13 cellular contexts compared by ENCODE assay signal in the genomic region with DNA sequence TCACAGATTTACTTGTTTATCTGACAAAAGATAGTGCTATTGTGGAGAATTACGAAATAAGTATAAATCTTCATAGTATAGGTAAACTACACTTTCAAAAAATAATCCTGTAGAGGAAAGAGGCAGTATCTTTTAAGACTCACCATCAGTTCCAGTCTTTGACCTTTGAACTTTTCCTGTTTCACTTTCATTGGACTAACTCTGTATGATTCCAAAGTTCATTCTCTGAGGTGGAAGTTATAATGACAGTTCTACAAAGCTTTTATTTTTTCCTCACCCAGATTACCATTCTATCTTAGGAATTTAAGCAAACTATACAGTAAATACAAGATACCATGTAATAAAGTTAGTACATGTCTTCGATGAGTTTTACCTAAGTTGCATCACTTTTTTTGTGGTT.
A peak's percentile ranks its signal among the peaks of the same experiment; 100 is the strongest.
DNase-seq lines count a peak whose midpoint lies in the region; ATAC-seq and TF ChIP-seq lines count a peak whose summit lies in the region.
"Had no signal": no experiment of that assay in that cellular context is flagged by ENCODE, and none has a peak within 500 bp of the region (broad histone marks: within the 10 kb centered on the region; RNA-seq: fewer than 3 reads in every experiment).

No MANE protein-coding gene starts in this region.

- H3K36me3 ChIP-seq in hepatocyte (replicated peaks; ENCODE audit: insufficient read depth, low read depth) (no peaks in the 10 kb centered on the region), liver (ENCODE audit: control insufficient read depth in 4 of 4, insufficient read depth in 3 of 4, low read depth in 1 of 4, low read length in 3 of 4) (no peaks in the 10 kb centered on the region), gastroesophageal sphincter (no peaks in the 10 kb centered on the region), prostate gland (no peaks in the 10 kb centered on the region)

- H3K4me3 ChIP-seq in hepatocyte (no peak overlapping the region), liver (ENCODE audit: low read depth in 1 of 3, low read length in 3 of 3) (no peak overlapping the region), gastroesophageal sphincter (no peak overlapping the region), prostate gland (no peak overlapping the region)
- H3K4me3 ChIP-seq: GM23338, K562 had no signal

- peak; percentile 16 for DNase-seq in DMS53 (lab: John Stamatoyannopoulos, UW)
- DNase-seq in DMS53 treated with DMSO at 0.1 percent for 48 hours (lab: John Stamatoyannopoulos, UW; ENCODE audit: unreplicated experiment): no peak
- peak; percentile 32 for DNase-seq in hepatocyte (ENCODE audit: low spot score)
- no peak for DNase-seq in prostate gland (ENCODE audit: low spot score)
- DNase-seq: CD8-positive, alpha-beta T cell; COR-L47; H7 had no signal

- no peak for TF ChIP-seq RAD21 in liver (IDR thresholded peaks at IDR 0.05)

- H3K9me3 ChIP-seq in hepatocyte (ENCODE audit: low read depth) (no peaks in the 10 kb centered on the region), liver (ENCODE audit: control insufficient read depth in 4 of 4, low read length in 3 of 4) (no peaks in the 10 kb centered on the region), gastroesophageal sphincter (no peaks in the 10 kb centered on the region), prostate gland (no peaks in the 10 kb centered on the region)

- no peak for ATAC-seq in gastroesophageal sphincter
- no peak for ATAC-seq in HG02759 (IDR thresholded peaks at IDR 0.05; ENCODE audit: unreplicated experiment)
- ATAC-seq: CD8-positive, alpha-beta T cell; GM23338; K562 had no signal

- intact Hi-C loops in prostate gland (cut with DNase I): no loop called here

- no peak overlapping the region for H3K4me2 ChIP-seq in hepatocyte
- H3K4me2 ChIP-seq: GM23338 had no signal

- H2AFZ ChIP-seq in hepatocyte: no peak overlapping the region
- H2AFZ ChIP-seq: GM23338 had no signal

- no peaks in the 10 kb centered on the region for H3K79me2 ChIP-seq in hepatocyte

- TF ChIP-seq CTCF in hepatocyte (IDR thresholded peaks at IDR 0.05; ENCODE audit: poor library complexity): no peak
- TF ChIP-seq CTCF in liver (IDR thresholded peaks at IDR 0.05; ENCODE audit: low read depth, low read length, missing input control): no peak
- TF ChIP-seq CTCF in gastroesophageal sphincter (IDR thresholded peaks at IDR 0.05): no peak
- TF ChIP-seq CTCF in prostate gland (IDR thresholded peaks at IDR 0.05): no peak

- TF ChIP-seq POLR2A in gastroesophageal sphincter (IDR thresholded peaks at IDR 0.05) (no peak), prostate gland (IDR thresholded peaks at IDR 0.05) (no peak)

- H3K27me3 ChIP-seq in hepatocyte (no peaks in the 10 kb centered on the region), liver (ENCODE audit: control insufficient read depth in 4 of 4, insufficient read depth in 4 of 4, low read length in 3 of 4) (no peaks in the 10 kb centered on the region), gastroesophageal sphincter (no peaks in the 10 kb centered on the region), prostate gland (replicated peaks; ENCODE audit: insufficient read depth) (no peaks in the 10 kb centered on the region)

- H3K9me2 ChIP-seq in hepatocyte (replicated peaks; ENCODE audit: insufficient read depth): no peaks in the 10 kb centered on the region

- H3K4me1 ChIP-seq in hepatocyte (ENCODE audit: insufficient read depth) (no peaks in the 10 kb centered on the region), liver (ENCODE audit: control insufficient read depth in 4 of 4, insufficient read depth in 4 of 4, low read length in 3 of 4) (no peaks in the 10 kb centered on the region), gastroesophageal sphincter (peaks cover 0 to 10% (median 0%) of the 10 kb centered on the region in 3 donors), prostate gland (replicated peaks) (no peaks in the 10 kb centered on the region)

- no peak for TF ChIP-seq EP300 in gastroesophageal sphincter (IDR thresholded peaks at IDR 0.05)

- no peaks in the 10 kb centered on the region for H4K20me1 ChIP-seq in hepatocyte (ENCODE audit: insufficient read depth, poor library complexity, severe bottlenecking)

- H3K27ac ChIP-seq in hepatocyte (no peak overlapping the region), liver (ENCODE audit: low read depth in 1 of 2, low read length in 2 of 2) (no peak overlapping the region), gastroesophageal sphincter (no peak overlapping the region), prostate gland (no peak overlapping the region)
- H3K27ac ChIP-seq: 22Rv1 had no signal

- 80% methylated on average over 2 of the region's 2 CpGs for WGBS in hepatocyte (ENCODE audit: low lambda C conversion rate, missing lambda C conversion rate)
- 87% methylated on average over 2 of the region's 2 CpGs for WGBS in liver
- WGBS in gastroesophageal sphincter (ENCODE audit: low coverage in 1 of 2), 2 donors: 78 to 86% methylated on average over 2 of the region's 2 CpGs
- WGBS in prostate gland: 90% methylated on average over 2 of the region's 2 CpGs

- no peak overlapping the region for H3K9ac ChIP-seq in liver (ENCODE audit: low read depth in 1 of 2, low read length in 2 of 2)

TF ChIP-seq in liver, 16 proteins besides CTCF, POLR2A, EP300 and RAD21:
- TF ChIP-seq HNF4G (IDR thresholded peaks at IDR 0.05) (peak; percentile 65), HNF4A (conservative IDR thresholded peaks at IDR 0.05) (peak; percentile 73 to 90), FOXA2 (IDR thresholded peaks at IDR 0.05) (no peak)

Comparison
In these comparisons a context has a peak if more than half of its experiments do, and no peak if none do; other contexts are left out.
1. DNase-seq: peak in DMS53 (single experiment) and hepatocyte (single experiment); none in DMS53 treated with DMSO at 0.1 percent for 48 hours (single experiment) and prostate gland (single experiment).